1 cellular context compared by ENCODE assay signal in the genomic region with DNA sequence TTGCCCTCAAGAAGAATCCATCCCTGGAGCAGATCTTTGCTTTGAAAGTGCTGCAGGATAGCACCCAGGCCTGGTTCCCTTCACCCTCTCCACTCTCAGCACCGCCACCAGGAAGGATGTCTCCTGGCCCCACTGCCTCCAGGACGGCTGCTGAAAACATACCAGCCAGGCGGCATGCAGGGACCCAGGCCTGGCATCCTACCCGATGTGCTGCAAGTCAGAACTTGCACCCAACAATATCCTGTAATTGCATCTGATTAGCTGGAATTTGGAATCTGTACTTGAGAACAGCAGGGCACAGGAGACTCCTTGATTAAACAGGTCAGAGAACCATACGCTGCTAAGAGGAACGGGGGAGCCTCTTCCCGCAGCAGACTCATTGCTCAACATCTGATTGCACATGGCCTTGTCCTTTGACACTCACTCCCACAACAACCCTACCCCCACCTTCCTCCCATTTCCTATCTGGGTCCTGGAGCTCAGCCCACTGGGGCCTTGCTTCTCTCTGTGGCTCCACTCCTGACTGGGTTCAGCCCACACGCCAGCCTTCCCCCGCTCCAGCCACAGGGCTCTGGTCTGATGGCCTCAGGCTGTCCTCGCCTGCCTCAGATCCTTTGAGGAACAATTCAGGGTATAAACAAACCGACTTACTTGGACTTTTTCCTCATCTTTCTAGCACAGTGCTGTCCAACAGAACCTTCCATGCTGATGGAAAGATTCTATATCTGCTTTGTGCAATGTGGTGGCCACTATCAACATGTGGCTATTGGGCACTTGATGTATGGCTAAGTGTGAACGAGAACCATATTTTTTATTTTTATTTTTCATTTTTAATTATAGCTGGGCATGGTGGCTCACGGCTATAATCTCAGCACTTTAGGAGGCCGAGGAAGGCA.
TF ChIP-seq lines count a peak whose summit lies in the region.

No MANE protein-coding gene starts in this region.

TF ChIP-seq in K562, 482 proteins besides CTCF, POLR2A, EP300 and RAD21 (continued from another document and continues in another):
- TF ChIP-seq, protein P1, sequence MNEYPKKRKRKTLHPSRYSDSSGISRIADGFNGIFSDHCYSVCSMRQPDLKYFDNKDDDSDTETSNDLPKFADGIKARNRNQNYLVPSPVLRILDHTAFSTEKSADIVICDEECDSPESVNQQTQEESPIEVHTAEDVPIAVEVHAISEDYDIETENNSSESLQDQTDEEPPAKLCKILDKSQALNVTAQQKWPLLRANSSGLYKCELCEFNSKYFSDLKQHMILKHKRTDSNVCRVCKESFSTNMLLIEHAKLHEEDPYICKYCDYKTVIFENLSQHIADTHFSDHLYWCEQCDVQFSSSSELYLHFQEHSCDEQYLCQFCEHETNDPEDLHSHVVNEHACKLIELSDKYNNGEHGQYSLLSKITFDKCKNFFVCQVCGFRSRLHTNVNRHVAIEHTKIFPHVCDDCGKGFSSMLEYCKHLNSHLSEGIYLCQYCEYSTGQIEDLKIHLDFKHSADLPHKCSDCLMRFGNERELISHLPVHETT (CRISPR knock-in tag; conservative IDR thresholded peaks at IDR 0.05 in 1 of 2, IDR thresholded peaks at IDR 0.05 in 1 of 2): peak in 1 of 2 experiments; percentile 88; a peak in 2 of 4 replicates
- TF ChIP-seq ZNF274 (IDR thresholded peaks at IDR 0.05; ENCODE audit: borderline replicate concordance, low read depth, low read length) (no peak), NR2C1 (IDR thresholded peaks at IDR 0.05) (peak; percentile 94), NR2C1 (tag; IDR thresholded peaks at IDR 0.05) (peak; percentile 98), ZNF140 (CRISPR knock-in tag; IDR thresholded peaks at IDR 0.05) (peak; percentile 66; the same call in 1 of the 2 replicates), KAT8 (IDR thresholded peaks at IDR 0.05; ENCODE audit: low read depth) (0 out of 2 replicates have a peak, but pooled peaks have one; percentile 14), ZNF785 (CRISPR knock-in tag; IDR thresholded peaks at IDR 0.05) (peak; percentile 71; the same call in 1 of the 2 replicates), BACH1 (tag; IDR thresholded peaks at IDR 0.05) (peak; percentile 63; the same call in 1 of the 2 replicates), POLR2G (IDR thresholded peaks at IDR 0.05; ENCODE audit: low read depth, low read length) (peak; percentile 49), CEBPB (tag; IDR thresholded peaks at IDR 0.05) (peak; percentile 100), LCOR (CRISPR knock-in tag; IDR thresholded peaks at IDR 0.05) (peak; percentile 59; the same call in 1 of the 2 replicates), ZNF311 (CRISPR knock-in tag; IDR thresholded peaks at IDR 0.05) (peak; percentile 51; the same call in 1 of the 2 replicates), DPF2 (IDR thresholded peaks at IDR 0.05) (peak; percentile 96), JUN (IDR thresholded peaks at IDR 0.05; ENCODE audit: borderline replicate concordance, low read depth, low read length) (peak; percentile 76; the same call in 1 of the 2 replicates), JUN (CRISPR knock-in tag; IDR thresholded peaks at IDR 0.05; ENCODE audit: borderline replicate concordance) (no peak), SMAD3 (CRISPR knock-in tag; conservative IDR thresholded peaks at IDR 0.05) (peak; percentile 38), SRSF7 (optimal IDR thresholded peaks at IDR 0.05; ENCODE audit: low read depth, low read length) (no peak), ZNF347 (CRISPR knock-in tag; IDR thresholded peaks at IDR 0.05; ENCODE audit: low read depth) (0 out of 2 replicates have a peak, but pooled peaks have one; percentile 35), HDAC2 (IDR thresholded peaks at IDR 0.05) (peak; percentile 98), ETS2 (tag; IDR thresholded peaks at IDR 0.05; ENCODE audit: borderline replicate concordance, poor library complexity, severe bottlenecking) (no peak), CTBP1 (IDR thresholded peaks at IDR 0.05; ENCODE audit: borderline replicate concordance) (peak; percentile 94), RAD51 (IDR thresholded peaks at IDR 0.05; ENCODE audit: borderline replicate concordance, low read depth) (0 out of 2 replicates have a peak, but pooled peaks have one; percentile 49), MED1 (CRISPR knock-in tag; IDR thresholded peaks at IDR 0.05; ENCODE audit: borderline replicate concordance) (no peak), MYNN (IDR thresholded peaks at IDR 0.05) (peak; percentile 83), MYNN (CRISPR knock-in tag; IDR thresholded peaks at IDR 0.05) (no peak), KDM1A (IDR thresholded peaks at IDR 0.05) (peak; percentile 91 to 93), MBD2 (IDR thresholded peaks at IDR 0.05; ENCODE audit: borderline replicate concordance, low read depth) (peak; percentile 67; the same call in 1 of the 2 replicates), RBFOX2 (IDR thresholded peaks at IDR 0.05; ENCODE audit: low read depth, low read length) (peak; percentile 47), ZNF76 (CRISPR knock-in tag; IDR thresholded peaks at IDR 0.05; ENCODE audit: borderline replicate concordance) (peak; percentile 87), SAP30 (IDR thresholded peaks at IDR 0.05; ENCODE audit: borderline replicate concordance, insufficient read depth, low read depth, low read length, poor library complexity, severe bottlenecking) (no peak), HNRNPLL (IDR thresholded peaks at IDR 0.05; ENCODE audit: low read depth, low read length, poor library complexity, severe bottlenecking) (peak; percentile 20), ZNF12 (CRISPR knock-in tag; IDR thresholded peaks at IDR 0.05) (peak; percentile 98), IFI16 (CRISPR knock-in tag; IDR thresholded peaks at IDR 0.05) (0 out of 2 replicates have a peak, but pooled peaks have one; percentile 71), SETDB1 (IDR thresholded peaks at IDR 0.05; ENCODE audit: low read length) (peak; percentile 32), BHLHE40 (IDR thresholded peaks at IDR 0.05; ENCODE audit: low read length) (peak; percentile 90), GABPB1 (CRISPR knock-in tag; IDR thresholded peaks at IDR 0.05) (peak; percentile 75), ZFP30 (CRISPR knock-in tag; IDR thresholded peaks at IDR 0.05; ENCODE audit: borderline replicate concordance) (no peak), ZNF239 (CRISPR knock-in tag; IDR thresholded peaks at IDR 0.05) (peak; percentile 69; the same call in 1 of the 2 replicates), RBM34 (IDR thresholded peaks at IDR 0.05; ENCODE audit: borderline replicate concordance, insufficient read depth, low read length) (no peak), ZNF668 (CRISPR knock-in tag; IDR thresholded peaks at IDR 0.05) (peak; percentile 65)
- TF ChIP-seq, protein P2, sequence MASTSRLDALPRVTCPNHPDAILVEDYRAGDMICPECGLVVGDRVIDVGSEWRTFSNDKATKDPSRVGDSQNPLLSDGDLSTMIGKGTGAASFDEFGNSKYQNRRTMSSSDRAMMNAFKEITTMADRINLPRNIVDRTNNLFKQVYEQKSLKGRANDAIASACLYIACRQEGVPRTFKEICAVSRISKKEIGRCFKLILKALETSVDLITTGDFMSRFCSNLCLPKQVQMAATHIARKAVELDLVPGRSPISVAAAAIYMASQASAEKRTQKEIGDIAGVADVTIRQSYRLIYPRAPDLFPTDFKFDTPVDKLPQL (IDR thresholded peaks at IDR 0.05; ENCODE audit: extremely low read depth, insufficient read length): no peak
- TF ChIP-seq, protein P3, sequence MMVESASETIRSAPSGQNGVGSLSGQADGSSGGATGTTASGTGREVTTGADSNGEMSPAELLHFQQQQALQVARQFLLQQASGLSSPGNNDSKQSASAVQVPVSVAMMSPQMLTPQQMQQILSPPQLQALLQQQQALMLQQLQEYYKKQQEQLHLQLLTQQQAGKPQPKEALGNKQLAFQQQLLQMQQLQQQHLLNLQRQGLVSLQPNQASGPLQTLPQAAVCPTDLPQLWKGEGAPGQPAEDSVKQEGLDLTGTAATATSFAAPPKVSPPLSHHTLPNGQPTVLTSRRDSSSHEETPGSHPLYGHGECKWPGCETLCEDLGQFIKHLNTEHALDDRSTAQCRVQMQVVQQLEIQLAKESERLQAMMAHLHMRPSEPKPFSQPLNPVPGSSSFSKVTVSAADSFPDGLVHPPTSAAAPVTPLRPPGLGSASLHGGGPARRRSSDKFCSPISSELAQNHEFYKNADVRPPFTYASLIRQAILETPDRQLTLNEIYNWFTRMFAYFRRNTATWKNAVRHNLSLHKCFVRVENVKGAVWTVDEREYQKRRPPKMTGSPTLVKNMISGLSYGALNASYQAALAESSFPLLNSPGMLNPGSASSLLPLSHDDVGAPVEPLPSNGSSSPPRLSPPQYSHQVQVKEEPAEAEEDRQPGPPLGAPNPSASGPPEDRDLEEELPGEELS (CRISPR knock-in tag; IDR thresholded peaks at IDR 0.05; ENCODE audit: borderline replicate concordance): peak; percentile 58; the same call in 1 of the 2 replicates
- TF ChIP-seq, protein P4, sequence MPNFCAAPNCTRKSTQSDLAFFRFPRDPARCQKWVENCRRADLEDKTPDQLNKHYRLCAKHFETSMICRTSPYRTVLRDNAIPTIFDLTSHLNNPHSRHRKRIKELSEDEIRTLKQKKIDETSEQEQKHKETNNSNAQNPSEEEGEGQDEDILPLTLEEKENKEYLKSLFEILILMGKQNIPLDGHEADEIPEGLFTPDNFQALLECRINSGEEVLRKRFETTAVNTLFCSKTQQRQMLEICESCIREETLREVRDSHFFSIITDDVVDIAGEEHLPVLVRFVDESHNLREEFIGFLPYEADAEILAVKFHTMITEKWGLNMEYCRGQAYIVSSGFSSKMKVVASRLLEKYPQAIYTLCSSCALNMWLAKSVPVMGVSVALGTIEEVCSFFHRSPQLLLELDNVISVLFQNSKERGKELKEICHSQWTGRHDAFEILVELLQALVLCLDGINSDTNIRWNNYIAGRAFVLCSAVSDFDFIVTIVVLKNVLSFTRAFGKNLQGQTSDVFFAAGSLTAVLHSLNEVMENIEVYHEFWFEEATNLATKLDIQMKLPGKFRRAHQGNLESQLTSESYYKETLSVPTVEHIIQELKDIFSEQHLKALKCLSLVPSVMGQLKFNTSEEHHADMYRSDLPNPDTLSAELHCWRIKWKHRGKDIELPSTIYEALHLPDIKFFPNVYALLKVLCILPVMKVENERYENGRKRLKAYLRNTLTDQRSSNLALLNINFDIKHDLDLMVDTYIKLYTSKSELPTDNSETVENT (CRISPR knock-in tag; IDR thresholded peaks at IDR 0.05): peak; percentile 62; the same call in 1 of the 2 replicates
- TF ChIP-seq, protein P5, sequence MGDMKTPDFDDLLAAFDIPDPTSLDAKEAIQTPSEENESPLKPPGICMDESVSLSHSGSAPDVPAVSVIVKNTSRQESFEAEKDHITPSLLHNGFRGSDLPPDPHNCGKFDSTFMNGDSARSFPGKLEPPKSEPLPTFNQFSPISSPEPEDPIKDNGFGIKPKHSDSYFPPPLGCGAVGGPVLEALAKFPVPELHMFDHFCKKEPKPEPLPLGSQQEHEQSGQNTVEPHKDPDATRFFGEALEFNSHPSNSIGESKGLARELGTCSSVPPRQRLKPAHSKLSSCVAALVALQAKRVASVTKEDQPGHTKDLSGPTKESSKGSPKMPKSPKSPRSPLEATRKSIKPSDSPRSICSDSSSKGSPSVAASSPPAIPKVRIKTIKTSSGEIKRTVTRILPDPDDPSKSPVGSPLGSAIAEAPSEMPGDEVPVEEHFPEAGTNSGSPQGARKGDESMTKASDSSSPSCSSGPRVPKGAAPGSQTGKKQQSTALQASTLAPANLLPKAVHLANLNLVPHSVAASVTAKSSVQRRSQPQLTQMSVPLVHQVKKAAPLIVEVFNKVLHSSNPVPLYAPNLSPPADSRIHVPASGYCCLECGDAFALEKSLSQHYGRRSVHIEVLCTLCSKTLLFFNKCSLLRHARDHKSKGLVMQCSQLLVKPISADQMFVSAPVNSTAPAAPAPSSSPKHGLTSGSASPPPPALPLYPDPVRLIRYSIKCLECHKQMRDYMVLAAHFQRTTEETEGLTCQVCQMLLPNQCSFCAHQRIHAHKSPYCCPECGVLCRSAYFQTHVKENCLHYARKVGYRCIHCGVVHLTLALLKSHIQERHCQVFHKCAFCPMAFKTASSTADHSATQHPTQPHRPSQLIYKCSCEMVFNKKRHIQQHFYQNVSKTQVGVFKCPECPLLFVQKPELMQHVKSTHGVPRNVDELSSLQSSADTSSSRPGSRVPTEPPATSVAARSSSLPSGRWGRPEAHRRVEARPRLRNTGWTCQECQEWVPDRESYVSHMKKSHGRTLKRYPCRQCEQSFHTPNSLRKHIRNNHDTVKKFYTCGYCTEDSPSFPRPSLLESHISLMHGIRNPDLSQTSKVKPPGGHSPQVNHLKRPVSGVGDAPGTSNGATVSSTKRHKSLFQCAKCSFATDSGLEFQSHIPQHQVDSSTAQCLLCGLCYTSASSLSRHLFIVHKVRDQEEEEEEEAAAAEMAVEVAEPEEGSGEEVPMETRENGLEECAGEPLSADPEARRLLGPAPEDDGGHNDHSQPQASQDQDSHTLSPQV (IDR thresholded peaks at IDR 0.05): peak; percentile 98
- TF ChIP-seq, protein P6, sequence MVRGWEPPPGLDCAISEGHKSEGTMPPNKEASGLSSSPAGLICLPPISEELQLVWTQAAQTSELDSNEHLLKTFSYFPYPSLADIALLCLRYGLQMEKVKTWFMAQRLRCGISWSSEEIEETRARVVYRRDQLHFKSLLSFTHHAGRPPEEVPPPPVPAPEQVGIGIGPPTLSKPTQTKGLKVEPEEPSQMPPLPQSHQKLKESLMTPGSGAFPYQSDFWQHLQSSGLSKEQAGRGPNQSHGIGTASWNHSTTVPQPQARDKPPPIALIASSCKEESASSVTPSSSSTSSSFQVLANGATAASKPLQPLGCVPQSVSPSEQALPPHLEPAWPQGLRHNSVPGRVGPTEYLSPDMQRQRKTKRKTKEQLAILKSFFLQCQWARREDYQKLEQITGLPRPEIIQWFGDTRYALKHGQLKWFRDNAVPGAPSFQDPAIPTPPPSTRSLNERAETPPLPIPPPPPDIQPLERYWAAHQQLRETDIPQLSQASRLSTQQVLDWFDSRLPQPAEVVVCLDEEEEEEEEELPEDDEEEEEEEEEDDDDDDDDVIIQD (CRISPR knock-in tag; IDR thresholded peaks at IDR 0.05): peak; percentile 86; the same call in 1 of the 2 replicates
- TF ChIP-seq, protein P7, sequence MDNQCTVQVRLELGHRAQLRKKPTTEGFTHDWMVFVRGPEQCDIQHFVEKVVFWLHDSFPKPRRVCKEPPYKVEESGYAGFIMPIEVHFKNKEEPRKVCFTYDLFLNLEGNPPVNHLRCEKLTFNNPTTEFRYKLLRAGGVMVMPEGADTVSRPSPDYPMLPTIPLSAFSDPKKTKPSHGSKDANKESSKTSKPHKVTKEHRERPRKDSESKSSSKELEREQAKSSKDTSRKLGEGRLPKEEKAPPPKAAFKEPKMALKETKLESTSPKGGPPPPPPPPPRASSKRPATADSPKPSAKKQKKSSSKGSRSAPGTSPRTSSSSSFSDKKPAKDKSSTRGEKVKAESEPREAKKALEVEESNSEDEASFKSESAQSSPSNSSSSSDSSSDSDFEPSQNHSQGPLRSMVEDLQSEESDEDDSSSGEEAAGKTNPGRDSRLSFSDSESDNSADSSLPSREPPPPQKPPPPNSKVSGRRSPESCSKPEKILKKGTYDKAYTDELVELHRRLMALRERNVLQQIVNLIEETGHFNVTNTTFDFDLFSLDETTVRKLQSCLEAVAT (IDR thresholded peaks at IDR 0.05): peak; percentile 75 to 84; a peak in 3 of 4 replicates
